Comparison of ENCODE assay signal across 1 cellular context in the genomic region with DNA sequence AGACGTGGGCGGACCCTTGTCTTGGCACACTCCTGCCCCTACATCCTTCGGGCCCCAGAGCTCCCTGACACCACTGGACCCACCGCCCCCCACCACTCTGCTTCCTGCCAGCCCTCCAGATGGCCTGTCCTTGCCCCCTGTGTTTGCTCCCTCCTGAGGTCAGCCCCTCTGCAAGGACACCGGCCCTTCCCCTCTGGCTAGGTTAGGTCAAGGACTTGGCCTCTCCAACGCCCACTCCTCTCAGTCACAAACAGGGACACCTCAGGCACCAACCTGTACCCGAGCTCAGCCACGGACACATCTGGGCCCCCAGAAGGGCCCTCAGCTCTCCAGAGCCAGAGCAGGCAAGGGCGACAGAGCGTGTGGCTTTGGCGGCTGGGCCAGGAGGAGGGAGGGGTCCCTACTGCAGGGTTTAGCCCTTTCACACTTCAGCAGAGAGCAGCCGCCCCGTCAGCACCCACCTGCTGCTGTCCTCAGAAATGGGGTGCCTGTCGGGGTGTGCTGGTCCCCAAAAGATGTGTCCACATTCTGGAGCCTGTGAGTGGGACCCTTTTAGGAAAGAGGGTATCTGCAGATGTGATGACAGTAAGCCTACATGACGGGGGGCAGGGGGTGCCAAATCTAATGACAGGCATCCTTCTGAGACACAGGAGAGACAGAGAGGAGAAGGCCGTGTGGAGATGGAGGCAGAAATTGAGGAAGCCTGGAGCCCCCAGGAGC.
A peak's percentile ranks its signal among the peaks of the same experiment; 100 is the strongest.
TF ChIP-seq lines count a peak whose summit lies in the region.

No MANE protein-coding gene starts in this region.

TF ChIP-seq in HepG2, 621 proteins besides CTCF, POLR2A, EP300 and RAD21 (continued from another document):
- TF ChIP-seq, protein P1, sequence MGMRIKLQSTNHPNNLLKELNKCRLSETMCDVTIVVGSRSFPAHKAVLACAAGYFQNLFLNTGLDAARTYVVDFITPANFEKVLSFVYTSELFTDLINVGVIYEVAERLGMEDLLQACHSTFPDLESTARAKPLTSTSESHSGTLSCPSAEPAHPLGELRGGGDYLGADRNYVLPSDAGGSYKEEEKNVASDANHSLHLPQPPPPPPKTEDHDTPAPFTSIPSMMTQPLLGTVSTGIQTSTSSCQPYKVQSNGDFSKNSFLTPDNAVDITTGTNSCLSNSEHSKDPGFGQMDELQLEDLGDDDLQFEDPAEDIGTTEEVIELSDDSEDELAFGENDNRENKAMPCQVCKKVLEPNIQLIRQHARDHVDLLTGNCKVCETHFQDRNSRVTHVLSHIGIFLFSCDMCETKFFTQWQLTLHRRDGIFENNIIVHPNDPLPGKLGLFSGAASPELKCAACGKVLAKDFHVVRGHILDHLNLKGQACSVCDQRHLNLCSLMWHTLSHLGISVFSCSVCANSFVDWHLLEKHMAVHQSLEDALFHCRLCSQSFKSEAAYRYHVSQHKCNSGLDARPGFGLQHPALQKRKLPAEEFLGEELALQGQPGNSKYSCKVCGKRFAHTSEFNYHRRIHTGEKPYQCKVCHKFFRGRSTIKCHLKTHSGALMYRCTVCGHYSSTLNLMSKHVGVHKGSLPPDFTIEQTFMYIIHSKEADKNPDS (CRISPR knock-in tag; IDR thresholded peaks at IDR 0.05) = no peak
- TF ChIP-seq, protein P2, sequence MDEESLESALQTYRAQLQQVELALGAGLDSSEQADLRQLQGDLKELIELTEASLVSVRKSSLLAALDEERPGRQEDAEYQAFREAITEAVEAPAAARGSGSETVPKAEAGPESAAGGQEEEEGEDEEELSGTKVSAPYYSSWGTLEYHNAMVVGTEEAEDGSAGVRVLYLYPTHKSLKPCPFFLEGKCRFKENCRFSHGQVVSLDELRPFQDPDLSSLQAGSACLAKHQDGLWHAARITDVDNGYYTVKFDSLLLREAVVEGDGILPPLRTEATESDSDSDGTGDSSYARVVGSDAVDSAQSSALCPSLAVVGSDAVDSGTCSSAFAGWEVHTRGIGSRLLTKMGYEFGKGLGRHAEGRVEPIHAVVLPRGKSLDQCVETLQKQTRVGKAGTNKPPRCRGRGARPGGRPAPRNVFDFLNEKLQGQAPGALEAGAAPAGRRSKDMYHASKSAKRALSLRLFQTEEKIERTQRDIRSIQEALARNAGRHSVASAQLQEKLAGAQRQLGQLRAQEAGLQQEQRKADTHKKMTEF (CRISPR knock-in tag; IDR thresholded peaks at IDR 0.05) = no peak
- no peak for TF ChIP-seq ZBTB38 (CRISPR knock-in tag; IDR thresholded peaks at IDR 0.05)
- TF ChIP-seq EEA1 (CRISPR knock-in tag; IDR thresholded peaks at IDR 0.05; ENCODE audit: borderline replicate concordance) = no peak
- TF ChIP-seq ZNF160 (CRISPR knock-in tag; IDR thresholded peaks at IDR 0.05) = no peak
- TF ChIP-seq, protein P3, sequence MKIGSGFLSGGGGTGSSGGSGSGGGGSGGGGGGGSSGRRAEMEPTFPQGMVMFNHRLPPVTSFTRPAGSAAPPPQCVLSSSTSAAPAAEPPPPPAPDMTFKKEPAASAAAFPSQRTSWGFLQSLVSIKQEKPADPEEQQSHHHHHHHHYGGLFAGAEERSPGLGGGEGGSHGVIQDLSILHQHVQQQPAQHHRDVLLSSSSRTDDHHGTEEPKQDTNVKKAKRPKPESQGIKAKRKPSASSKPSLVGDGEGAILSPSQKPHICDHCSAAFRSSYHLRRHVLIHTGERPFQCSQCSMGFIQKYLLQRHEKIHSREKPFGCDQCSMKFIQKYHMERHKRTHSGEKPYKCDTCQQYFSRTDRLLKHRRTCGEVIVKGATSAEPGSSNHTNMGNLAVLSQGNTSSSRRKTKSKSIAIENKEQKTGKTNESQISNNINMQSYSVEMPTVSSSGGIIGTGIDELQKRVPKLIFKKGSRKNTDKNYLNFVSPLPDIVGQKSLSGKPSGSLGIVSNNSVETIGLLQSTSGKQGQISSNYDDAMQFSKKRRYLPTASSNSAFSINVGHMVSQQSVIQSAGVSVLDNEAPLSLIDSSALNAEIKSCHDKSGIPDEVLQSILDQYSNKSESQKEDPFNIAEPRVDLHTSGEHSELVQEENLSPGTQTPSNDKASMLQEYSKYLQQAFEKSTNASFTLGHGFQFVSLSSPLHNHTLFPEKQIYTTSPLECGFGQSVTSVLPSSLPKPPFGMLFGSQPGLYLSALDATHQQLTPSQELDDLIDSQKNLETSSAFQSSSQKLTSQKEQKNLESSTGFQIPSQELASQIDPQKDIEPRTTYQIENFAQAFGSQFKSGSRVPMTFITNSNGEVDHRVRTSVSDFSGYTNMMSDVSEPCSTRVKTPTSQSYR (CRISPR knock-in tag; IDR thresholded peaks at IDR 0.05; ENCODE audit: borderline replicate concordance) = peak; percentile 87
- 0 out of 2 replicates have a peak, but pooled peaks have one; percentile 27 for TF ChIP-seq ZNF230 (CRISPR knock-in tag; IDR thresholded peaks at IDR 0.05)
- no peak for TF ChIP-seq CEBPG (CRISPR knock-in tag; IDR thresholded peaks at IDR 0.05)
- peak; percentile 36; the same call in 1 of the 2 replicates for TF ChIP-seq NCOR1 (IDR thresholded peaks at IDR 0.05; ENCODE audit: borderline replicate concordance, low read length)
- TF ChIP-seq MIXL1 (CRISPR knock-in tag; IDR thresholded peaks at IDR 0.05) = no peak
- TF ChIP-seq ZNF598 (CRISPR knock-in tag; IDR thresholded peaks at IDR 0.05; ENCODE audit: borderline replicate concordance) = no peak
- TF ChIP-seq MED1 (CRISPR knock-in tag; IDR thresholded peaks at IDR 0.05) = peak; percentile 96
- TF ChIP-seq RCOR2 (CRISPR knock-in tag; IDR thresholded peaks at IDR 0.05) = no peak
- TF ChIP-seq RARA (CRISPR knock-in tag; IDR thresholded peaks at IDR 0.05) = peak; percentile 99
- TF ChIP-seq NFYC (CRISPR knock-in tag; IDR thresholded peaks at IDR 0.05) = no peak
- peak; percentile 75 for TF ChIP-seq JUND (CRISPR knock-in tag; IDR thresholded peaks at IDR 0.05)
- TF ChIP-seq, protein P4, sequence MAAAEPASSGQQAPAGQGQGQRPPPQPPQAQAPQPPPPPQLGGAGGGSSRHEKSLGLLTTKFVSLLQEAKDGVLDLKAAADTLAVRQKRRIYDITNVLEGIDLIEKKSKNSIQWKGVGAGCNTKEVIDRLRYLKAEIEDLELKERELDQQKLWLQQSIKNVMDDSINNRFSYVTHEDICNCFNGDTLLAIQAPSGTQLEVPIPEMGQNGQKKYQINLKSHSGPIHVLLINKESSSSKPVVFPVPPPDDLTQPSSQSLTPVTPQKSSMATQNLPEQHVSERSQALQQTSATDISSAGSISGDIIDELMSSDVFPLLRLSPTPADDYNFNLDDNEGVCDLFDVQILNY (CRISPR knock-in tag; conservative IDR thresholded peaks at IDR 0.05) = no peak
- TF ChIP-seq, protein P5, sequence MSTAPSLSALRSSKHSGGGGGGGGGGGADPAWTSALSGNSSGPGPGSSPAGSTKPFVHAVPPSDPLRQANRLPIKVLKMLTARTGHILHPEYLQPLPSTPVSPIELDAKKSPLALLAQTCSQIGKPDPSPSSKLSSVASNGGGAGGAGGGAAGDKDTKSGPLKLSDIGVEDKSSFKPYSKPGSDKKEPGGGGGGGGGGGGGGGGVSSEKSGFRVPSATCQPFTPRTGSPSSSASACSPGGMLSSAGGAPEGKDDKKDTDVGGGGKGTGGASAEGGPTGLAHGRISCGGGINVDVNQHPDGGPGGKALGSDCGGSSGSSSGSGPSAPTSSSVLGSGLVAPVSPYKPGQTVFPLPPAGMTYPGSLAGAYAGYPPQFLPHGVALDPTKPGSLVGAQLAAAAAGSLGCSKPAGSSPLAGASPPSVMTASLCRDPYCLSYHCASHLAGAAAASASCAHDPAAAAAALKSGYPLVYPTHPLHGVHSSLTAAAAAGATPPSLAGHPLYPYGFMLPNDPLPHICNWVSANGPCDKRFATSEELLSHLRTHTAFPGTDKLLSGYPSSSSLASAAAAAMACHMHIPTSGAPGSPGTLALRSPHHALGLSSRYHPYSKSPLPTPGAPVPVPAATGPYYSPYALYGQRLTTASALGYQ (CRISPR knock-in tag; IDR thresholded peaks at IDR 0.05) = peak; percentile 65; the same call in 1 of the 2 replicates
- no peak for TF ChIP-seq ZNF737 (CRISPR knock-in tag; IDR thresholded peaks at IDR 0.05; ENCODE audit: borderline replicate concordance)
- TF ChIP-seq, protein P6, sequence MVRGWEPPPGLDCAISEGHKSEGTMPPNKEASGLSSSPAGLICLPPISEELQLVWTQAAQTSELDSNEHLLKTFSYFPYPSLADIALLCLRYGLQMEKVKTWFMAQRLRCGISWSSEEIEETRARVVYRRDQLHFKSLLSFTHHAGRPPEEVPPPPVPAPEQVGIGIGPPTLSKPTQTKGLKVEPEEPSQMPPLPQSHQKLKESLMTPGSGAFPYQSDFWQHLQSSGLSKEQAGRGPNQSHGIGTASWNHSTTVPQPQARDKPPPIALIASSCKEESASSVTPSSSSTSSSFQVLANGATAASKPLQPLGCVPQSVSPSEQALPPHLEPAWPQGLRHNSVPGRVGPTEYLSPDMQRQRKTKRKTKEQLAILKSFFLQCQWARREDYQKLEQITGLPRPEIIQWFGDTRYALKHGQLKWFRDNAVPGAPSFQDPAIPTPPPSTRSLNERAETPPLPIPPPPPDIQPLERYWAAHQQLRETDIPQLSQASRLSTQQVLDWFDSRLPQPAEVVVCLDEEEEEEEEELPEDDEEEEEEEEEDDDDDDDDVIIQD (CRISPR knock-in tag; IDR thresholded peaks at IDR 0.05; ENCODE audit: low read depth) = no peak
- no peak for TF ChIP-seq ATF1 (CRISPR knock-in tag; IDR thresholded peaks at IDR 0.05)
- peak; percentile 63 for TF ChIP-seq ZNF350 (CRISPR knock-in tag; IDR thresholded peaks at IDR 0.05; ENCODE audit: borderline replicate concordance, low read depth)
- peak; percentile 65 for TF ChIP-seq HNF4G (IDR thresholded peaks at IDR 0.05; ENCODE audit: borderline replicate concordance, low read depth, low read length)
- 0 out of 2 replicates have a peak, but pooled peaks have one; percentile 47 for TF ChIP-seq HNF4G (CRISPR knock-in tag; IDR thresholded peaks at IDR 0.05; ENCODE audit: borderline replicate concordance, low read depth)
- peak; percentile 45; the same call in 1 of the 2 replicates for TF ChIP-seq ZFY (CRISPR knock-in tag; IDR thresholded peaks at IDR 0.05)
- peak; percentile 44 for TF ChIP-seq FOSL2 (CRISPR knock-in tag; IDR thresholded peaks at IDR 0.05)
- TF ChIP-seq HNRNPL (IDR thresholded peaks at IDR 0.05; ENCODE audit: low read depth, low read length) = peak; percentile 71; the same call in 1 of the 2 replicates
- TF ChIP-seq PPARG (CRISPR knock-in tag; conservative IDR thresholded peaks at IDR 0.05) = peak; percentile 75
- peak; percentile 63; the same call in 1 of the 2 replicates for TF ChIP-seq IRF2 (CRISPR knock-in tag; IDR thresholded peaks at IDR 0.05)
- TF ChIP-seq ZNF652 (CRISPR knock-in tag; IDR thresholded peaks at IDR 0.05; ENCODE audit: borderline replicate concordance, low read depth) = no peak
- no peak for TF ChIP-seq SMAD9 (CRISPR knock-in tag; IDR thresholded peaks at IDR 0.05)
- TF ChIP-seq ZNF331 (CRISPR knock-in tag; IDR thresholded peaks at IDR 0.05) = peak; percentile 45; the same call in 1 of the 2 replicates
- TF ChIP-seq FOXO1 (CRISPR knock-in tag; IDR thresholded peaks at IDR 0.05) = peak; percentile 83
- TF ChIP-seq MIER3 (CRISPR knock-in tag; IDR thresholded peaks at IDR 0.05; ENCODE audit: borderline replicate concordance) = peak; percentile 24; the same call in 1 of the 2 replicates
- no peak for TF ChIP-seq SP2 (CRISPR knock-in tag; IDR thresholded peaks at IDR 0.05)
- TF ChIP-seq SOX13 (IDR thresholded peaks at IDR 0.05) = no peak
- peak in 1 of 2 experiments; percentile 61; a peak in 2 of 4 replicates for TF ChIP-seq SOX13 (CRISPR knock-in tag; conservative IDR thresholded peaks at IDR 0.05 in 1 of 2, IDR thresholded peaks at IDR 0.05 in 1 of 2)
- TF ChIP-seq NCOA1 (CRISPR knock-in tag; IDR thresholded peaks at IDR 0.05) = peak; percentile 85; the same call in 1 of the 2 replicates
- TF ChIP-seq BCL6 (CRISPR knock-in tag; IDR thresholded peaks at IDR 0.05) = peak; percentile 47; the same call in 1 of the 2 replicates
- no peak for TF ChIP-seq ZBTB21 (CRISPR knock-in tag; IDR thresholded peaks at IDR 0.05)
- no peak for TF ChIP-seq ZBTB8A (CRISPR knock-in tag; IDR thresholded peaks at IDR 0.05; ENCODE audit: borderline replicate concordance, low read depth)
- TF ChIP-seq TAF1 (CRISPR knock-in tag; IDR thresholded peaks at IDR 0.05) = peak; percentile 76
- no peak for TF ChIP-seq GTF2F1 (IDR thresholded peaks at IDR 0.05; ENCODE audit: low read length)
- TF ChIP-seq ISL2 (CRISPR knock-in tag; IDR thresholded peaks at IDR 0.05) = peak; percentile 54
- TF ChIP-seq ELF4 (CRISPR knock-in tag; IDR thresholded peaks at IDR 0.05; ENCODE audit: borderline replicate concordance) = no peak
- TF ChIP-seq, protein P7, sequence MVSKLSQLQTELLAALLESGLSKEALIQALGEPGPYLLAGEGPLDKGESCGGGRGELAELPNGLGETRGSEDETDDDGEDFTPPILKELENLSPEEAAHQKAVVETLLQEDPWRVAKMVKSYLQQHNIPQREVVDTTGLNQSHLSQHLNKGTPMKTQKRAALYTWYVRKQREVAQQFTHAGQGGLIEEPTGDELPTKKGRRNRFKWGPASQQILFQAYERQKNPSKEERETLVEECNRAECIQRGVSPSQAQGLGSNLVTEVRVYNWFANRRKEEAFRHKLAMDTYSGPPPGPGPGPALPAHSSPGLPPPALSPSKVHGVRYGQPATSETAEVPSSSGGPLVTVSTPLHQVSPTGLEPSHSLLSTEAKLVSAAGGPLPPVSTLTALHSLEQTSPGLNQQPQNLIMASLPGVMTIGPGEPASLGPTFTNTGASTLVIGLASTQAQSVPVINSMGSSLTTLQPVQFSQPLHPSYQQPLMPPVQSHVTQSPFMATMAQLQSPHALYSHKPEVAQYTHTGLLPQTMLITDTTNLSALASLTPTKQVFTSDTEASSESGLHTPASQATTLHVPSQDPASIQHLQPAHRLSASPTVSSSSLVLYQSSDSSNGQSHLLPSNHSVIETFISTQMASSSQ (IDR thresholded peaks at IDR 0.05; ENCODE audit: low read depth) = peak; percentile 72
- TF ChIP-seq, protein P7 (CRISPR knock-in tag; IDR thresholded peaks at IDR 0.05; ENCODE audit: borderline replicate concordance) = peak; percentile 95
- peak; percentile 50; the same call in 1 of the 2 replicates for TF ChIP-seq JUNB (CRISPR knock-in tag; IDR thresholded peaks at IDR 0.05; ENCODE audit: borderline replicate concordance)
- peak; percentile 53; the same call in 1 of the 2 replicates for TF ChIP-seq HOXA3 (CRISPR knock-in tag; IDR thresholded peaks at IDR 0.05)
- no peak for TF ChIP-seq ZNF781 (CRISPR knock-in tag; IDR thresholded peaks at IDR 0.05; ENCODE audit: borderline replicate concordance, not compliant biosample characterization)
- no peak; the same call in 1 of the 2 replicates for TF ChIP-seq MEF2D (CRISPR knock-in tag; IDR thresholded peaks at IDR 0.05)
- peak; percentile 58 for TF ChIP-seq FOXA3 (CRISPR knock-in tag; IDR thresholded peaks at IDR 0.05)
- TF ChIP-seq FOXK1 (CRISPR knock-in tag; IDR thresholded peaks at IDR 0.05; ENCODE audit: borderline replicate concordance, low read depth) = peak; percentile 16; the same call in 1 of the 2 replicates
